ENCODE assay signal across 1 cellular context in genomic region chr5:65307088-65307487, GRCh38.
TF ChIP-seq lines count a peak whose summit lies in the region.

No MANE protein-coding gene starts in this region.

TF ChIP-seq in IMR-90, 13 proteins besides CTCF, POLR2A, EP300 and RAD21 (continued from another document):
- no peak for TF ChIP-seq ELK1 (IDR thresholded peaks at IDR 0.05; ENCODE audit: borderline replicate concordance, low read depth, low read length)
- TF ChIP-seq MAFK (IDR thresholded peaks at IDR 0.05; ENCODE audit: low read depth, low read length), result no peak
